ENCODE assay signal across 15 cellular contexts in the genomic region with DNA sequence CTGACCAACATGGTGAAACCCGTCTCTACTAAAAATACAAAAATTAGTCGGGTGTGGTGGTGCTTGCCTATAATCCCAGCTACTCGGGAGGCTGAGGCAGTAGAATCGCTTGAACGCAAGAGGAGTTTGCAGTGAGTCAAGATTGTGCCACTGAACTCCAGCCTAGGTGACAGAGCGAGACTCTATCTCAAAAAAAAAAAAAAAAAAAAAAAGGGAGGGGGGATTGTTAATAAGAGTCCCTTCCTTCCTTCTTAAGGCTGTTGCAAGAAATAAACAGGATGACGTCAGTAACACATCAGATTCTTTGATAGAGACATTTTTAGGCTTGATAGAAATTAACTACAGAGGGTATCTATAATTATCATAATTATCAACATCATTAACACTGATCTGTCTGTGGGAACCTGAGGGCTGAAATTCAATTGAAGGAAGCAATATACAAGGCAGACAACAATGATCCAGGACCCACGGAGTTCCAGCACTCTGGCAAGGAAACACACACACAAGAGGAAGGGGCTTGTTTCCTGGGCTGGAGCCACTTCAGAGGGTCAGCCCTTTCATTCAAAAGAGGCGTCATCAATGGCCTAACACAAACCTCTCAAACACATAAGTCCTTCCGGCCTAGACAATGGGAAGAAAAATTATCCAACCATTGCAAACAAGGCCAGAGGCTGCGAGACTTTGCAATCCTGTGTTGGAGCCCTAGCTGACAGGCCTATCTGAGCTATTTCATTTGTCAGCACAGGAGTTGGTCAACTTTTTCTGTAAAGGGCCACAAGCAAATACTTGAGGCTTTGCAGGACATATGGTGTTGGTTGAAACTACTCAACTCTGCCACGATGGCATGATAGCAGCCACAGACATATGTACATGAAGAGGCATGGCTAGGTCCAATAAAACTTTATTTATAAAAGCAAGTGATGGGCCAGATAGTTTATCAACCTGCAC.
A peak's percentile ranks its signal among the peaks of the same experiment; 100 is the strongest.
DNase-seq lines count a peak whose midpoint lies in the region; ATAC-seq lines count a peak whose summit lies in the region.
"Had no signal": no experiment of that assay in that cellular context is flagged by ENCODE, and none has a peak within 500 bp of the region (broad histone marks: within the 10 kb centered on the region; RNA-seq: fewer than 3 reads in every experiment).

No MANE protein-coding gene starts in this region.

- peaks cover 0 to 16% (median 9%) of the 10 kb centered on the region in 11 experiments; a peak in 14 of 22 replicates for H3K36me3 ChIP-seq in BLaER1 treated with 17β-estradiol and CSF1 and Interleukin-3, amounts not matched to agents 10 nM and 100 nM
- H3K36me3 ChIP-seq: SJSA1 had no signal

- H3K9me3 ChIP-seq in BLaER1 treated with 17β-estradiol and CSF1 and Interleukin-3, amounts not matched to agents 10 nM and 100 nM (replicated peaks in 1 of 11), result no peaks in the 10 kb centered on the region
- H3K9me3 ChIP-seq: pancreas, SJSA1 had no signal

- H3K27ac Mint-ChIP-seq in activated T-cell treated with anti-CD3 and anti-CD28 coated beads, Interleukin-2, amount 50 U/mL, for 24 hours, result no peak overlapping the region
- H3K27ac Mint-ChIP-seq: activated CD8-positive, alpha-beta memory T cell treated with anti-CD3 and anti-CD28 coated beads, Interleukin-2, amount 10 ng/mL, durations not matched to agents 7 days and 5 days; activated naive CD4-positive, alpha-beta T cell treated with anti-CD3 and anti-CD28 coated beads, Interleukin-2, amount 10 ng/mL, durations not matched to agents 7 days and 5 days had no signal

- H3K4me2 ChIP-seq in BLaER1 treated with 17β-estradiol and CSF1 and Interleukin-3, amounts not matched to agents 10 nM and 100 nM, result peak overlapping the region; percentile 71 to 97 (median 91)

- peaks cover 76 to 100% (median 99%) of the 10 kb centered on the region in 10 experiments for H3K4me1 ChIP-seq in BLaER1 treated with 17β-estradiol and CSF1 and Interleukin-3, amounts not matched to agents 10 nM and 100 nM
- H3K4me1 ChIP-seq: SJSA1 had no signal

- H3K27me3 Mint-ChIP-seq in activated T-cell treated with anti-CD3 and anti-CD28 coated beads, Interleukin-2, amount 50 U/mL, for 24 hours, result peaks cover 18% of the 10 kb centered on the region

- peak overlapping the region; percentile 16 to 87 (median 69); a peak in 19 of 22 replicates for H3K9ac ChIP-seq in BLaER1 treated with 17β-estradiol and CSF1 and Interleukin-3, amounts not matched to agents 10 nM and 100 nM

- DNase-seq in NCI-H146 treated with DMSO at 0.1 percent for 48 hours (lab: John Stamatoyannopoulos, UW; ENCODE audit: unreplicated experiment) (peak; percentile 4), dermis blood vessel endothelial cell (peak; percentile 99), lung microvascular endothelial cell (ENCODE audit: low read depth in 2 of 2) (peak; percentile 88 to 98), DMS114 treated with DMSO at 0.1 percent for 48 hours (lab: John Stamatoyannopoulos, UW; ENCODE audit: unreplicated experiment) (no peak), RKO (ENCODE audit: low spot score) (no peak)
- DNase-seq in activated T-cell treated with anti-CD3 and anti-CD28 coated beads, Interleukin-2, amount 50 U/mL, for 24 hours, result no peak
- DNase-seq: activated CD8-positive, alpha-beta memory T cell treated with anti-CD3 and anti-CD28 coated beads, Interleukin-2, amount 10 ng/mL, durations not matched to agents 7 days and 5 days; activated naive CD4-positive, alpha-beta T cell treated with anti-CD3 and anti-CD28 coated beads, Interleukin-2, amount 10 ng/mL, durations not matched to agents 7 days and 5 days; central memory CD4-positive, alpha-beta T cell; hypothalamus; stimulated activated CD4-positive, alpha-beta T cell treated with anti-CD3 and anti-CD28 coated beads, Interleukin-2, amount 100 ng/mL, for 24 hours had no signal

- H3K27me3 ChIP-seq in BLaER1 treated with 17β-estradiol and CSF1 and Interleukin-3, amounts not matched to agents 10 nM and 100 nM, result no peaks in the 10 kb centered on the region
- H3K27me3 ChIP-seq: pancreas, SJSA1 had no signal

- no peak overlapping the region for H3K4me3 Mint-ChIP-seq in activated T-cell treated with anti-CD3 and anti-CD28 coated beads, Interleukin-2, amount 50 U/mL, for 24 hours
- H3K4me3 Mint-ChIP-seq: activated CD8-positive, alpha-beta memory T cell treated with anti-CD3 and anti-CD28 coated beads, Interleukin-2, amount 10 ng/mL, durations not matched to agents 7 days and 5 days; activated naive CD4-positive, alpha-beta T cell treated with anti-CD3 and anti-CD28 coated beads, Interleukin-2, amount 10 ng/mL, durations not matched to agents 7 days and 5 days had no signal

- H3K9me3 Mint-ChIP-seq in activated T-cell treated with anti-CD3 and anti-CD28 coated beads, Interleukin-2, amount 50 U/mL, for 24 hours, result no peaks in the 10 kb centered on the region
- H3K9me3 Mint-ChIP-seq: activated naive CD4-positive, alpha-beta T cell treated with anti-CD3 and anti-CD28 coated beads, Interleukin-2, amount 10 ng/mL, durations not matched to agents 7 days and 5 days had no signal

- no peak for ATAC-seq in HG03139 (IDR thresholded peaks at IDR 0.05; ENCODE audit: unreplicated experiment)
- ATAC-seq: activated CD8-positive, alpha-beta memory T cell treated with anti-CD3 and anti-CD28 coated beads, Interleukin-2, amount 10 ng/mL, durations not matched to agents 7 days and 5 days had no signal

- H3K4me1 Mint-ChIP-seq in activated T-cell treated with anti-CD3 and anti-CD28 coated beads, Interleukin-2, amount 50 U/mL, for 24 hours (ENCODE audit: low read depth), result peaks cover 41% of the 10 kb centered on the region

- peak overlapping the region in 3 of 10 experiments; percentile 13 to 45 (median 31); a peak in 3 of 20 replicates for H3K4me3 ChIP-seq in BLaER1 treated with 17β-estradiol and CSF1 and Interleukin-3, amounts not matched to agents 10 nM and 100 nM
- H3K4me3 ChIP-seq: pancreas, SJSA1 had no signal

- H3K27ac ChIP-seq in BLaER1 treated with 17β-estradiol and CSF1 and Interleukin-3, amounts not matched to agents 10 nM and 100 nM, result peak overlapping the region in 10 of 11 experiments; percentile 42 to 94 (median 88); a peak in 20 of 22 replicates
- H3K27ac ChIP-seq: SJSA1 had no signal

- H4K20me1 ChIP-seq in BLaER1 treated with 17β-estradiol and CSF1 and Interleukin-3, amounts not matched to agents 10 nM and 100 nM, result peaks cover 0 to 23% (median 0%) of the 10 kb centered on the region in 11 experiments; a peak in 7 of 22 replicates

- H3K36me3 Mint-ChIP-seq in activated T-cell treated with anti-CD3 and anti-CD28 coated beads, Interleukin-2, amount 50 U/mL, for 24 hours (ENCODE audit: low read depth), result no peaks in the 10 kb centered on the region
- H3K36me3 Mint-ChIP-seq: activated CD8-positive, alpha-beta memory T cell treated with anti-CD3 and anti-CD28 coated beads, Interleukin-2, amount 10 ng/mL, durations not matched to agents 7 days and 5 days; activated naive CD4-positive, alpha-beta T cell treated with anti-CD3 and anti-CD28 coated beads, Interleukin-2, amount 10 ng/mL, durations not matched to agents 7 days and 5 days had no signal

Comparison
In these comparisons a context has a peak if more than half of its experiments do, and no peak if none do; other contexts are left out.
1. DNase-seq: peak in NCI-H146 treated with DMSO at 0.1 percent for 48 hours (single experiment), dermis blood vessel endothelial cell (single experiment) and lung microvascular endothelial cell (2 of 2); none in DMS114 treated with DMSO at 0.1 percent for 48 hours (single experiment), RKO (single experiment) and activated T-cell treated with anti-CD3 and anti-CD28 coated beads, Interleukin-2, amount 50 U/mL, for 24 hours (single experiment).